Comparison of ENCODE assay signal across 1 cellular context in the genomic region with DNA sequence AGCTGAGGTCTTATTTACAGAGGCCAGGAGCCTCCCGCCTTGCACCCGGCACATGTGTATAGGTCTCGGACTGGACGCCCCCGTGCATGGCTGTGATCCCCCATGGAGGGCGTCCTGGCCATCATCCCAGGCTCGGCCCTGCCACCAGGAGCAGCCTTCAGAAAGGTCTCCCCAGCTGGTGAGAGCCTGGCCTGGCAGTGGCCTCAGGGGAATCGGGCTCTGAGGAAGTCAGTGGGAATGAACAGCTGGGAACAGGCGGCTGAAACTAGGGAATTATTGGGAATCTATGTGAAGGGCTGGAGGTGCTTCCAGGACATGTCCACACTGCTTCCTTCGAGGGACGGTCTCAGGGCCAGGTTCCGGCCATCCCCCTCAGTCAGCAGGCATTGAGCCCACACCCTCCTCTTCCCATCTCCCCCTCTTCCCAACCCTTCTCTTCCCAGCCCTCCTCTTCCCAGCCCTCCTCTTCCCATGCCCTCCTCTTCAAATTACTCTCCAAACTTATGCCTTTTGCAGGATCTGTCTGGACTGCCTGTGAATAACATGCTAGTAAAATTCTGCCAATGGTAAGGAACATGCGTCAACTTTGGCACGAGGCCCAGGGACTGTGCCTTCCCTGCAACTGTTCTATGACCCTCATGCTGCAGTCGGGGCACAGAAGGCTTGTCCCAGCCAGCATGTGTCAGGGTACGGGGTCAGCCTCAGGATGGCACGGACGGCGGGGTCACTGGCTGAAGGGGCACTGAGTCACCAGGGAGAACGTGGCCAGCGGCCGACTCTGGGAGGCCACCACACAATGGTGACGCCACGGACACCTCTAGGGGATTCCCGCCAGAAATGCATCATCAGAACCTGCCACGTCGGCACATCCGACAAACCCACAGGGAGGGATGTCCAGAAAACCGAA.
TF ChIP-seq lines count a peak whose summit lies in the region.

No MANE protein-coding gene starts in this region.

TF ChIP-seq in H1, 55 proteins besides CTCF, POLR2A, EP300 and RAD21 (continued from another document):
- TF ChIP-seq, protein P1, sequence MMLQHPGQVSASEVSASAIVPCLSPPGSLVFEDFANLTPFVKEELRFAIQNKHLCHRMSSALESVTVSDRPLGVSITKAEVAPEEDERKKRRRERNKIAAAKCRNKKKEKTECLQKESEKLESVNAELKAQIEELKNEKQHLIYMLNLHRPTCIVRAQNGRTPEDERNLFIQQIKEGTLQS (IDR thresholded peaks at IDR 0.05; ENCODE audit: insufficient read depth, low read depth, low read length), result no peak
- TF ChIP-seq CBX8 (IDR thresholded peaks at IDR 0.05; ENCODE audit: borderline replicate concordance, low read depth, low read length) (no peak), EZH2 (IDR thresholded peaks at IDR 0.05; ENCODE audit: low read depth, low read length, severe bottlenecking) (no peak), SP1 (IDR thresholded peaks at IDR 0.05; ENCODE audit: low read depth, low read length) (no peak), RXRA (IDR thresholded peaks at IDR 0.05; ENCODE audit: insufficient read depth, low read depth, low read length) (no peak), NANOG (IDR thresholded peaks at IDR 0.05; ENCODE audit: insufficient read depth, low read depth, low read length, poor library complexity, severe bottlenecking) (no peak), KDM5A (IDR thresholded peaks at IDR 0.05; ENCODE audit: low read length) (no peak), SUZ12 (IDR thresholded peaks at IDR 0.05; ENCODE audit: low read length) (no peak), CHD2 (IDR thresholded peaks at IDR 0.05; ENCODE audit: low read length) (no peak), RNF2 (IDR thresholded peaks at IDR 0.05; ENCODE audit: borderline replicate concordance, low read depth, low read length, missing control alignments, poor library complexity, severe bottlenecking) (no peak), CBX5 (IDR thresholded peaks at IDR 0.05; ENCODE audit: low read depth, low read length) (no peak), POLR2AphosphoS5 (IDR thresholded peaks at IDR 0.05; ENCODE audit: low read depth, low read length) (no peak), SIRT6 (IDR thresholded peaks at IDR 0.05; ENCODE audit: low read length) (no peak), SIN3A (conservative IDR thresholded peaks at IDR 0.05 in 1 of 2, IDR thresholded peaks at IDR 0.05 in 1 of 2; ENCODE audit: low read depth in 1 of 2, low read length in 2 of 2) (no peak)
- TF ChIP-seq, protein P2, sequence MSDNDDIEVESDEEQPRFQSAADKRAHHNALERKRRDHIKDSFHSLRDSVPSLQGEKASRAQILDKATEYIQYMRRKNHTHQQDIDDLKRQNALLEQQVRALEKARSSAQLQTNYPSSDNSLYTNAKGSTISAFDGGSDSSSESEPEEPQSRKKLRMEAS (IDR thresholded peaks at IDR 0.05), result no peak
TF ChIP-seq in H1: peak in this region for 0.
